In genomic region chr12:49131973-49132461, GRCh38 we compare ENCODE assay signal across 8 cellular contexts. TPM values are rescaled to one million over a fixed set of nuclear protein-coding genes. Genes with fewer than 3 reads are reported as not detected.
A peak's percentile ranks its signal among the peaks of the same experiment; 100 is the strongest.
DNase-seq lines count a peak whose midpoint lies in the region; ATAC-seq and TF ChIP-seq lines count a peak whose summit lies in the region.

No MANE protein-coding gene starts in this region.

- H3K36me3 ChIP-seq in SU-DHL-6 (ENCODE audit: low read length), result peaks cover 25% of the 10 kb centered on the region
- H3K36me3 ChIP-seq in esophagus (ENCODE audit: control insufficient read depth in 2 of 2, insufficient read depth in 2 of 2, low read length in 1 of 2), result peaks cover 0 to 6% of the 10 kb centered on the region in 2 donors
- peaks cover 24% of the 10 kb centered on the region for H3K36me3 ChIP-seq in osteoblast (ENCODE audit: insufficient read depth, low read length)

- no peak for ATAC-seq in GM21515 (IDR thresholded peaks at IDR 0.05; ENCODE audit: unreplicated experiment)
- no peak for ATAC-seq in GM18505 (IDR thresholded peaks at IDR 0.05; ENCODE audit: unreplicated experiment)

- TF ChIP-seq POLR2A in GM18505 (IDR thresholded peaks at IDR 0.05; ENCODE audit: borderline replicate concordance, extremely low read depth, insufficient read depth, insufficient read length), result no peak

- no peaks in the 10 kb centered on the region for H3K4me1 ChIP-seq in esophagus (ENCODE audit: control insufficient read depth in 2 of 2, insufficient read depth in 2 of 2, low read length in 1 of 2)
- peaks cover 34% of the 10 kb centered on the region for H3K4me1 ChIP-seq in osteoblast (ENCODE audit: insufficient read depth, low read length)

- no peaks in the 10 kb centered on the region for H3K9me3 ChIP-seq in SU-DHL-6 (ENCODE audit: insufficient read depth, low read length)
- no peaks in the 10 kb centered on the region for H3K9me3 ChIP-seq in esophagus (ENCODE audit: control insufficient read depth in 2 of 2, insufficient read depth in 1 of 2, low read depth in 1 of 2, low read length in 1 of 2)
- H3K9me3 ChIP-seq in osteoblast (ENCODE audit: low read depth, low read length), result no peaks in the 10 kb centered on the region

- H3K9ac ChIP-seq in SU-DHL-6 (ENCODE audit: low read length), result peak overlapping the region; percentile 100

- H3K27ac ChIP-seq in SU-DHL-6 (ENCODE audit: low read depth, low read length) (peak overlapping the region; percentile 83), esophagus (ENCODE audit: low read depth in 2 of 2, low read length in 1 of 2) (peak overlapping the region; percentile 30 to 100), osteoblast (ENCODE audit: low read depth, low read length) (peak overlapping the region; percentile 59)

- H3K9me2 ChIP-seq in SU-DHL-6 (replicated peaks; ENCODE audit: insufficient read depth, low read length), result no peaks in the 10 kb centered on the region

- H3K4me2 ChIP-seq in SU-DHL-6 (ENCODE audit: low read depth, low read length, poor library complexity, severe bottlenecking) (peak overlapping the region; percentile 88), osteoblast (ENCODE audit: insufficient read depth, low read length) (peak overlapping the region; percentile 95)

- peaks cover 54% of the 10 kb centered on the region for H3F3A ChIP-seq in SU-DHL-6 (ENCODE audit: insufficient read depth)

- peaks cover 38% of the 10 kb centered on the region for H3K79me2 ChIP-seq in SU-DHL-6 (ENCODE audit: insufficient read depth, low read length)
- H3K79me2 ChIP-seq in osteoblast (ENCODE audit: insufficient read depth, low read length), result peaks cover 45% of the 10 kb centered on the region

- H4K20me1 ChIP-seq in SU-DHL-6 (ENCODE audit: low read depth, low read length), result peaks cover 13% of the 10 kb centered on the region
- peaks cover 26% of the 10 kb centered on the region for H4K20me1 ChIP-seq in osteoblast (ENCODE audit: insufficient read depth, low read length)

- DNase-seq in COR-L47 (lab: John Stamatoyannopoulos, UW) (peak; percentile 25), HT1080 (ENCODE audit: low read depth) (peak; percentile 38), osteoblast (ENCODE audit: insufficient read length, low spot score, missing footprints) (peak; percentile 74)
- DNase-seq in effector CD4-positive, alpha-beta T cell, result no peak

- TF ChIP-seq CTCF in SU-DHL-6 (IDR thresholded peaks at IDR 0.05; ENCODE audit: insufficient read depth, low read length, poor library complexity, severe bottlenecking) (no peak), osteoblast (IDR thresholded peaks at IDR 0.05; ENCODE audit: extremely low read depth, low read depth, low read length) (no peak)

- H3K27me3 ChIP-seq in SU-DHL-6 (ENCODE audit: low read length) (no peaks in the 10 kb centered on the region), esophagus (ENCODE audit: control insufficient read depth in 1 of 2, insufficient read depth in 2 of 2, low read length in 2 of 2) (no peaks in the 10 kb centered on the region), osteoblast (ENCODE audit: insufficient read depth, low read length) (no peaks in the 10 kb centered on the region)

- WGBS in esophagus, 2 donors, result 23 to 24% methylated on average over 6 of the region's 6 CpGs

- peak overlapping the region; percentile 56 for H3K4me3 ChIP-seq in SU-DHL-6 (ENCODE audit: insufficient read depth, low read length, poor library complexity, severe bottlenecking)
- H3K4me3 ChIP-seq in esophagus (ENCODE audit: low read depth in 1 of 2, low read length in 2 of 2), result peak overlapping the region in 1 of 2 donors; percentile 99
- H3K4me3 ChIP-seq in osteoblast (ENCODE audit: insufficient read depth, low read length), result peak overlapping the region; percentile 98

- H2AFZ ChIP-seq in SU-DHL-6 (ENCODE audit: low read depth, low read length, severe bottlenecking) (peak overlapping the region; percentile 13), osteoblast (ENCODE audit: low read length) (peak overlapping the region; percentile 91)

RNA-seq across cellular contexts. Expression of gene TUBA1B, which starts 0.8 kb away (rescaled TPM):
- total RNA-seq in HT1080 (2014; rRNA removed; shearing (Covaris generic)), result 4,519 and 5,260 TPM in 2 replicates
- 3,250 and 3,407 TPM in 2 replicates for polyA plus RNA-seq in HT1080 (2015; cell fraction: cytosol; rRNA removed)
- polyA plus RNA-seq in HT1080 (2015; cell fraction: nucleus; rRNA removed), result 2,778 and 2,938 TPM in 2 replicates
- polyA plus RNA-seq in esophagus, result 100 to 1,000 TPM; 255 to 693 TPM
- total RNA-seq in osteoblast, result 578 and 616 TPM in 2 replicates

RNA-seq across cellular contexts. Expression of gene LMBR1L, which starts 21.4 kb away (rescaled TPM):
- total RNA-seq in HT1080 (2014; rRNA removed; shearing (Covaris generic)), result 28.2 and 32.8 TPM in 2 replicates
- 20.3 and 26.6 TPM in 2 replicates for polyA plus RNA-seq in HT1080 (2015; cell fraction: cytosol; rRNA removed)
- 112 and 118 TPM in 2 replicates for polyA plus RNA-seq in HT1080 (2015; cell fraction: nucleus; rRNA removed)
- polyA plus RNA-seq in esophagus, result 10 to 100 TPM; 28.3 to 36.2 TPM
- 57.2 and 60.4 TPM in 2 replicates for total RNA-seq in osteoblast

RNA-seq across cellular contexts. Expression of gene DHH, which starts 37.4 kb away (rescaled TPM):
- not detected in 2 replicates for total RNA-seq in HT1080 (2014; rRNA removed; shearing (Covaris generic))
- 0.03 and 0.13 TPM in 2 replicates for polyA plus RNA-seq in HT1080 (2015; cell fraction: cytosol; rRNA removed)
- 0.02 and 0.08 TPM in 2 replicates for polyA plus RNA-seq in HT1080 (2015; cell fraction: nucleus; rRNA removed)
- polyA plus RNA-seq in esophagus, result under 1 TPM; 0.06 to 0.21 TPM
- total RNA-seq in osteoblast, result under 0.01 TPM in 1 of 2 replicates, not detected in the other

RNA-seq across cellular contexts. Expression of gene TUBA1A, which starts 56.9 kb away (rescaled TPM):
- 329 and 349 TPM in 2 replicates for total RNA-seq in HT1080 (2014; rRNA removed; shearing (Covaris generic))
- polyA plus RNA-seq in HT1080 (2015; cell fraction: cytosol; rRNA removed), result 230 and 270 TPM in 2 replicates
- 362 and 370 TPM in 2 replicates for polyA plus RNA-seq in HT1080 (2015; cell fraction: nucleus; rRNA removed)
- 10 to 100 TPM; 19.6 to 74.9 TPM for polyA plus RNA-seq in esophagus
- total RNA-seq in osteoblast, result 478 and 491 TPM in 2 replicates
